Comparison of ENCODE assay signal across 1 cellular context in the genomic region with DNA sequence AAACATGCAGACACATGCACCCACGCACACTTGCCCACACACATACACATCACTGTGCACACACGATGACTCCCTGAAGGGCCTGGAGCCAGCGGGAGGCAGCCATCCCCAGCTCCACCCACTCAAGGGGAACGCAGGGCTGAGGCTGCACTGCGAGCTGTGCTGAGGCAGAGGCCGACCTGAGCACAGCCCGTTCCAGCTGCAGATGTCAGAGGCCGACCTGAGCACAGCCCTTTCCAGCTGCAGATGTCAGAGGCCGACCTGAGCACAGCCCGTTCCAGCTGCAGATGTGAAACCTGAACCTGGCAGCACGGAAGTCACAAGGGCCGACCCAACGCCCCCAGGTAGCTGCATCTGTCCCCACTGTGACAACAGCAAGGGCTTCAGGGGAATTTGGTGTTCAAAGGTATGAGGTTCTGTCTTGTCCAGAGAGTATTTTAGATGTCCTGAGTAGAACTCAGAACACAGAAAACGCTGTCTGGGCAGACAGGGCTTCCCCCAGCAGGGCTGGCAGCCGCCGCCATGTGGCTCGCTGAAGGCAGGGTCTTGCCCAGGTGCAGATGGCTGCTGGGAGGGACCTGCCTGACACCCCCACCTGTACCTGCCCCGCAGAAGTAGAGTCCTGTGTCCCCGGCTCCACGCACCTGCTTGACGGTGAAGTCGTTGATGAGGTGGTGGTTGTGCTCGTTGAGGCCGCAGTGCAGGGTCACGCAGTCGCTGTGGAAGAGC.
TF ChIP-seq lines count a peak whose summit lies in the region.

No MANE protein-coding gene starts in this region.

TF ChIP-seq in HEK293T, 16 proteins besides CTCF, POLR2A, EP300 and RAD21 (continued from another document):
- TF ChIP-seq FOXM1 (IDR thresholded peaks at IDR 0.05; ENCODE audit: borderline replicate concordance) (no peak), SP1 (IDR thresholded peaks at IDR 0.05) (no peak), FOXK2 (IDR thresholded peaks at IDR 0.05) (no peak), NFRKB (IDR thresholded peaks at IDR 0.05) (no peak), L3MBTL2 (conservative IDR thresholded peaks at IDR 0.05) (no peak), ZNF384 (IDR thresholded peaks at IDR 0.05) (no peak), LEF1 (IDR thresholded peaks at IDR 0.05; ENCODE audit: borderline replicate concordance) (no peak), ARNT (IDR thresholded peaks at IDR 0.05) (no peak), TARDBP (IDR thresholded peaks at IDR 0.05) (no peak)
- TF ChIP-seq, protein P1, sequence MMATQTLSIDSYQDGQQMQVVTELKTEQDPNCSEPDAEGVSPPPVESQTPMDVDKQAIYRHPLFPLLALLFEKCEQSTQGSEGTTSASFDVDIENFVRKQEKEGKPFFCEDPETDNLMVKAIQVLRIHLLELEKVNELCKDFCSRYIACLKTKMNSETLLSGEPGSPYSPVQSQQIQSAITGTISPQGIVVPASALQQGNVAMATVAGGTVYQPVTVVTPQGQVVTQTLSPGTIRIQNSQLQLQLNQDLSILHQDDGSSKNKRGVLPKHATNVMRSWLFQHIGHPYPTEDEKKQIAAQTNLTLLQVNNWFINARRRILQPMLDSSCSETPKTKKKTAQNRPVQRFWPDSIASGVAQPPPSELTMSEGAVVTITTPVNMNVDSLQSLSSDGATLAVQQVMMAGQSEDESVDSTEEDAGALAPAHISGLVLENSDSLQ (IDR thresholded peaks at IDR 0.05) = no peak
